ENCODE assay signal across 8 cellular contexts in genomic region chr1:157363660-157364140, GRCh38.
DNase-seq lines count a peak whose midpoint lies in the region; ATAC-seq, FAIRE-seq and TF ChIP-seq lines count a peak whose summit lies in the region.

No MANE protein-coding gene starts in this region.

- FAIRE-seq in GM12892 (lab: Jason Lieb, UNC), result peak; percentile 76

- H3K27me3 ChIP-seq in Peyer's patch (no peaks in the 10 kb centered on the region), psoas muscle (ENCODE audit: insufficient read depth in 3 of 3, low read length in 2 of 3) (no peaks in the 10 kb centered on the region), tibial nerve (no peaks in the 10 kb centered on the region)

- H3K36me3 ChIP-seq in Peyer's patch, result no peaks in the 10 kb centered on the region
- H3K36me3 ChIP-seq in psoas muscle (ENCODE audit: insufficient read depth in 1 of 2, low read depth in 1 of 2), result no peaks in the 10 kb centered on the region
- H3K36me3 ChIP-seq in tibial nerve, result no peaks in the 10 kb centered on the region

- peak; percentile 52 for DNase-seq in AG10803 (ENCODE audit: low read depth)
- peak; percentile 31 for DNase-seq in GM12892 (ENCODE audit: insufficient read length)
- DNase-seq in Peyer's patch, result peak in 1 of 3 donors; percentile 62
- DNase-seq in psoas muscle, result peak in 1 of 2 donors; percentile 47
- no peak for DNase-seq in tibial nerve (ENCODE audit: low spot score in 2 of 2)
- DNase-seq in NK-92 treated with Interleukin-12 subunit alpha and Interleukin-12 subunit beta, amount 100 ng/mL, for 24 hours (lab: John Stamatoyannopoulos, UW), result no peak

- 32 to 51% (median 39%) methylated on average over 7 of the region's 7 CpGs for WGBS in psoas muscle, 3 donors
- 80 to 87% methylated on average over 7 of the region's 7 CpGs for WGBS in tibial nerve, 2 donors

- H3K27ac ChIP-seq in Peyer's patch (no peak overlapping the region), psoas muscle (no peak overlapping the region), tibial nerve (no peak overlapping the region)

- no peak for TF ChIP-seq EP300 in tibial nerve (IDR thresholded peaks at IDR 0.05)

- ATAC-seq in HG03159 (IDR thresholded peaks at IDR 0.05; ENCODE audit: unreplicated experiment), result peak; percentile 70
- ATAC-seq in esophagus mucosa, result peak; percentile 71
- ATAC-seq in psoas muscle, result peak in 1 of 4 donors; percentile 40

- H3K4me1 ChIP-seq in Peyer's patch, result peaks cover 0 to 5% (median 0%) of the 10 kb centered on the region in 4 donors
- H3K4me1 ChIP-seq in psoas muscle, result no peaks in the 10 kb centered on the region
- H3K4me1 ChIP-seq in tibial nerve, result no peaks in the 10 kb centered on the region

- TF ChIP-seq CTCF in AG10803 (conservative IDR thresholded peaks at IDR 0.05; ENCODE audit: low read length), result peak; percentile 78
- peak in 4 of 6 experiments; percentile 57 to 71 (median 62) for TF ChIP-seq CTCF in Peyer's patch (IDR thresholded peaks at IDR 0.05)
- TF ChIP-seq CTCF in psoas muscle (IDR thresholded peaks at IDR 0.05), result peak; percentile 28
- TF ChIP-seq CTCF in tibial nerve (IDR thresholded peaks at IDR 0.05), result peak in 2 of 5 experiments; percentile 23 to 32

- intact Hi-C loops in psoas muscle (cut with DNase I), result no loop called here

- no peak for TF ChIP-seq POLR2A in GM12892 (IDR thresholded peaks at IDR 0.05; ENCODE audit: low read depth, low read length)
- TF ChIP-seq POLR2A in Peyer's patch (IDR thresholded peaks at IDR 0.05), result no peak
- no peak for TF ChIP-seq POLR2A in tibial nerve (IDR thresholded peaks at IDR 0.05)

- H3K4me3 ChIP-seq in AG10803 (ENCODE audit: low read length) (no peak overlapping the region), Peyer's patch (no peak overlapping the region), psoas muscle (no peak overlapping the region), tibial nerve (no peak overlapping the region)

- no peaks in the 10 kb centered on the region for H3K9me3 ChIP-seq in Peyer's patch
- H3K9me3 ChIP-seq in psoas muscle, result no peaks in the 10 kb centered on the region
- H3K9me3 ChIP-seq in tibial nerve, result no peaks in the 10 kb centered on the region

Comparison
In these comparisons a context has a peak if more than half of its experiments do, and no peak if none do; other contexts are left out.
1. DNase-seq: peak in AG10803 (single experiment) and GM12892 (single experiment); none in tibial nerve (0 of 2) and NK-92 treated with Interleukin-12 subunit alpha and Interleukin-12 subunit beta, amount 100 ng/mL, for 24 hours (single experiment).